ENCODE assay signal across 9 cellular contexts in genomic region chr14:53542692-53543091, GRCh38.
DNase-seq lines count a peak whose midpoint lies in the region; ATAC-seq, FAIRE-seq and TF ChIP-seq lines count a peak whose summit lies in the region.
"Had no signal": no experiment of that assay in that cellular context is flagged by ENCODE, and none has a peak within 500 bp of the region (broad histone marks: within the 10 kb centered on the region; RNA-seq: fewer than 3 reads in every experiment).

No MANE protein-coding gene starts in this region.

- no peaks in the 10 kb centered on the region for H3K36me3 ChIP-seq in MM.1S (replicated peaks; ENCODE audit: insufficient read depth, low read length)

- H3K4me1 ChIP-seq in A549: peaks cover 17% of the 10 kb centered on the region
- H3K4me1 ChIP-seq in MM.1S (ENCODE audit: low read length): no peaks in the 10 kb centered on the region

- no peaks in the 10 kb centered on the region for H3K79me2 ChIP-seq in MM.1S (ENCODE audit: low read length)

- H3K9me2 ChIP-seq in MM.1S (replicated peaks; ENCODE audit: insufficient read depth, low read length): no peaks in the 10 kb centered on the region

- no peak overlapping the region for H2AFZ ChIP-seq in MM.1S (ENCODE audit: low read length)

- 51% methylated on average over 3 of the region's 3 CpGs for WGBS in A549 (ENCODE audit: missing lambda C conversion rate)

- TF ChIP-seq RAD21 in A549 (conservative IDR thresholded peaks at IDR 0.05 in 1 of 2, IDR thresholded peaks at IDR 0.05 in 1 of 2): 0 out of 5 replicates have a peak, but pooled peaks of 1 of the 2 experiments have one; percentile 17

- DNase-seq in A549 (ENCODE audit: low read depth in 1 of 2, low spot score in 1 of 2) (peak in 1 of 2 experiments; percentile 47), HuH-7.5 (ENCODE audit: low spot score) (peak; percentile 6), SK-MEL-5 (ENCODE audit: low read depth, low spot score) (peak; percentile 44), glomerular visceral epithelial cell (ENCODE audit: extremely low spot score) (peak; percentile 73), KBM-7 (no peak), activated gamma-delta T cell treated with Interleukin-2 at 50 U/mL for 16 hours (no peak), MM.1S (no peak)
- DNase-seq: H7 had no signal

- H3K9me3 ChIP-seq in A549: no peaks in the 10 kb centered on the region
- H3K9me3 ChIP-seq in MM.1S (replicated peaks; ENCODE audit: insufficient read depth, low read length): no peaks in the 10 kb centered on the region

- H3F3A ChIP-seq in MM.1S (ENCODE audit: insufficient read depth, low read length): no peaks in the 10 kb centered on the region

- H3K4me2 ChIP-seq in A549: peak overlapping the region; percentile 13; the same call in 2 of the 3 replicates
- no peak overlapping the region for H3K4me2 ChIP-seq in MM.1S (ENCODE audit: low read depth, low read length)

- no peak overlapping the region for H3K9ac ChIP-seq in MM.1S (ENCODE audit: low read length)

- TF ChIP-seq CTCF in A549 (IDR thresholded peaks at IDR 0.05): no peak; the same call in 2 of the 3 replicates
- TF ChIP-seq CTCF in MM.1S (IDR thresholded peaks at IDR 0.05; ENCODE audit: low read length): no peak

- no peaks in the 10 kb centered on the region for H4K20me1 ChIP-seq in MM.1S (ENCODE audit: insufficient read depth, low read length)

- POLR2A ChIA-PET in A549 (lab: Yijun Ruan, JAX): no interaction called here

- H3K27ac ChIP-seq in A549: 0 out of 6 replicates have a peak overlapping the region, but pooled peaks of 1 of the 2 experiments have one; percentile 25
- no peak overlapping the region for H3K27ac ChIP-seq in MM.1S (ENCODE audit: low read length)

- TF ChIP-seq EP300 in A549 (IDR thresholded peaks at IDR 0.05): no peak

- FAIRE-seq in A549 (lab: Jason Lieb, UNC): no peak

- in situ Hi-C loops in SK-MEL-5 (cut with HindIII; ENCODE audit: low pct_unique_long_range_greater_than_20kb, low sequenced_read_pairs) (no loop called here), KBM-7 (cut with MboI; ENCODE audit: low pct_unique_long_range_greater_than_20kb, low sequenced_read_pairs) (loop anchor here (25.0 kb wide), 1 partner anchor 795 kb away; no protein-coding TSS in a partner anchor)

- no peaks in the 10 kb centered on the region for H3K27me3 ChIP-seq in MM.1S (replicated peaks; ENCODE audit: insufficient read depth, low read length)

- no peak for TF ChIP-seq POLR2A in A549 (IDR thresholded peaks at IDR 0.05; ENCODE audit: low read length)

- no peak for ATAC-seq in A549
- ATAC-seq in HG02884 (IDR thresholded peaks at IDR 0.05; ENCODE audit: unreplicated experiment): no peak

- no peak overlapping the region for H3K4me3 ChIP-seq in A549
- no peak overlapping the region for H3K4me3 ChIP-seq in MM.1S (ENCODE audit: low read length)

- CTCF ChIA-PET in A549 (lab: Yijun Ruan, JAX): interaction anchor here (1.0 to 1.5 kb wide), 2 partner anchors 633 to 805 kb away, joined by 3 to 4 read pairs; no protein-coding TSS in a partner anchor

TF ChIP-seq in A549, 52 proteins besides CTCF, POLR2A, EP300 and RAD21:
- peak; percentile 42; the same call in 1 of the 2 replicates for TF ChIP-seq GATA3 (IDR thresholded peaks at IDR 0.05; ENCODE audit: borderline replicate concordance)
- no peak for TF ChIP-seq JUN (IDR thresholded peaks at IDR 0.05)
- peak; percentile 12; the same call in 1 of the 3 replicates for TF ChIP-seq SMC3 (IDR thresholded peaks at IDR 0.05)
- TF ChIP-seq REST (IDR thresholded peaks at IDR 0.05): no peak

Comparison
In these comparisons a context has a peak if more than half of its experiments do, and no peak if none do; other contexts are left out.
1. DNase-seq: peak in HuH-7.5 (single experiment), SK-MEL-5 (single experiment) and glomerular visceral epithelial cell (single experiment); none in KBM-7 (single experiment), activated gamma-delta T cell treated with Interleukin-2 at 50 U/mL for 16 hours (single experiment) and MM.1S (single experiment).